21 cellular contexts compared by ENCODE assay signal in genomic region chr6:115415378-115415777, GRCh38.
DNase-seq lines count a peak whose midpoint lies in the region; ATAC-seq and TF ChIP-seq lines count a peak whose summit lies in the region.
"Had no signal": no experiment of that assay in that cellular context is flagged by ENCODE, and none has a peak within 500 bp of the region (broad histone marks: within the 10 kb centered on the region; RNA-seq: fewer than 3 reads in every experiment).

No MANE protein-coding gene starts in this region.

- no peak for ATAC-seq in GM18511 (IDR thresholded peaks at IDR 0.05; ENCODE audit: unreplicated experiment)
- ATAC-seq: HepG2 had no signal

- TF ChIP-seq CTCF in Peyer's patch (IDR thresholded peaks at IDR 0.05), result no peak

- no peaks in the 10 kb centered on the region for H3K9me3 ChIP-seq in Peyer's patch
- H3K9me3 ChIP-seq: HAP-1 had no signal

- no peak for TF ChIP-seq POLR2A in Peyer's patch (IDR thresholded peaks at IDR 0.05)

- H3K27me3 ChIP-seq in H7 (ENCODE audit: control insufficient read depth, insufficient read depth, low read length) (no peaks in the 10 kb centered on the region), Peyer's patch (no peaks in the 10 kb centered on the region)

- H3K36me3 ChIP-seq in H7 (replicated peaks; ENCODE audit: control insufficient read depth, insufficient read depth, low read length), result no peaks in the 10 kb centered on the region
- H3K36me3 ChIP-seq in Peyer's patch, result no peaks in the 10 kb centered on the region
- H3K36me3 ChIP-seq: HAP-1 had no signal

- H3K4me1 ChIP-seq in Peyer's patch, result no peaks in the 10 kb centered on the region
- H3K4me1 ChIP-seq: HAP-1 had no signal

- peak; percentile 6 for DNase-seq in H7
- peak; percentile 29 for DNase-seq in NCI-H82 treated with DMSO at 0.1 percent for 48 hours (lab: John Stamatoyannopoulos, UW; ENCODE audit: unreplicated experiment)
- DNase-seq in iPS DF 19.7 (ENCODE audit: low read depth, low spot score), result peak; percentile 87
- peak; percentile 37 for DNase-seq in iPS-NIHi7 (ENCODE audit: extremely low spot score)
- no peak for DNase-seq in Peyer's patch
- no peak for DNase-seq in SW480 (ENCODE audit: low spot score)
- no peak for DNase-seq in medulla oblongata (ENCODE audit: extremely low spot score)
- DNase-seq: Calu3, DMS79 treated with DMSO at 0.1 percent for 48 hours, HFFc6, Karpas-422, NCI-H1105, NCI-H1436 treated with DMSO at 0.1 percent for 48 hours, NCI-H1930, NCI-H2107, NCI-H774, SHP77 had no signal

- H3K4me3 ChIP-seq in H7 (ENCODE audit: insufficient read depth, low read depth, low read length) (no peak overlapping the region), Peyer's patch (no peak overlapping the region)
- H3K4me3 ChIP-seq: HAP-1 had no signal

- no peak overlapping the region for H3K27ac ChIP-seq in Peyer's patch
- H3K27ac ChIP-seq: RWPE1 had no signal

Comparison
In these comparisons a context has a peak if more than half of its experiments do, and no peak if none do; other contexts are left out.
1. DNase-seq: peak in H7 (single experiment), NCI-H82 treated with DMSO at 0.1 percent for 48 hours (single experiment), iPS DF 19.7 (single experiment) and iPS-NIHi7 (single experiment); none in Peyer's patch (0 of 3), SW480 (single experiment) and medulla oblongata (single experiment).